In the genomic region with DNA sequence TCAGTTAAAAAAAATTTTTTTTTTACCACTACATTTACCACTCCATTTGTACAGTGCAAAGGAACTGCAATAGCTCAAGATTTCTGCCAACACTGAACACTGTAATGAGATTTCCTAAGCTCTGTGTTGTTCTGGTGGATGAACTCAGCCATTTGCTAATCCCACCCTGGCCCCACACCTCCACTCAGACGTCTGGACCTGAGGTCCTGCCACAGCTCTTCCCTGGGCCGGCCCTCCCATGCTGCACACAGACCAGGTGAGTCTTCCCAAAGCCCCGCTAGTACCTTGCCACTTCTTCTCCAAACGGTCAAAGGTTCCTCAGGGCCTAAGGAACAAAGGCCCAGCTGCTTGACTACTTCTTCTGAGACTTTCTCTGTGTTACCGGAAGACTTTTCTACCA, we compare ENCODE assay signal across 9 cellular contexts. TPM values are rescaled to one million over a fixed set of nuclear protein-coding genes. Genes with fewer than 3 reads are reported as not detected.
DNase-seq lines count a peak whose midpoint lies in the region; ATAC-seq, FAIRE-seq and TF ChIP-seq lines count a peak whose summit lies in the region.
"Had no signal": no experiment of that assay in that cellular context is flagged by ENCODE, and none has a peak within 500 bp of the region (broad histone marks: within the 10 kb centered on the region; RNA-seq: fewer than 3 reads in every experiment).

No MANE protein-coding gene starts in this region.

- WGBS in esophagus muscularis mucosa = 65% methylated on average over 5 of the region's 5 CpGs

- H3K27ac ChIP-seq in AG04450 (ENCODE audit: low read depth, low read length) = peak overlapping the region; percentile 91
- peak overlapping the region; percentile 47; the same call in 1 of the 2 replicates for H3K27ac ChIP-seq in SK-N-MC
- H3K27ac ChIP-seq in esophagus muscularis mucosa (replicated peaks in 1 of 4) = peak overlapping the region; percentile 91 to 95 (median 93)
- H3K27ac ChIP-seq in MM.1S (ENCODE audit: low read length) = no peak overlapping the region

- H3K27me3 ChIP-seq in AG04450 (ENCODE audit: control insufficient read depth, insufficient read depth, low read length) (no peaks in the 10 kb centered on the region), esophagus muscularis mucosa (no peaks in the 10 kb centered on the region), MM.1S (replicated peaks; ENCODE audit: insufficient read depth, low read length) (no peaks in the 10 kb centered on the region)

- no peak for TF ChIP-seq EP300 in esophagus muscularis mucosa (IDR thresholded peaks at IDR 0.05)

- H3K4me3 ChIP-seq in AG04450 (ENCODE audit: low read depth, low read length) = no peak overlapping the region
- H3K4me3 ChIP-seq in SK-N-MC = peak overlapping the region; percentile 36
- peak overlapping the region in 2 of 4 donors; percentile 26 to 32 for H3K4me3 ChIP-seq in esophagus muscularis mucosa
- H3K4me3 ChIP-seq in MM.1S (ENCODE audit: low read length) = no peak overlapping the region

- FAIRE-seq in HTR-8/SVneo (lab: Jason Lieb, UNC) (no peak), urothelium cell line (lab: Jason Lieb, UNC) (no peak)

- TF ChIP-seq CTCF in AG04450 (IDR thresholded peaks at IDR 0.05; ENCODE audit: low read depth, low read length) (no peak), esophagus muscularis mucosa (IDR thresholded peaks at IDR 0.05) (no peak), omental fat pad (IDR thresholded peaks at IDR 0.05) (no peak), MM.1S (IDR thresholded peaks at IDR 0.05; ENCODE audit: low read length) (no peak)

- H3K9ac ChIP-seq in SK-N-MC (ENCODE audit: insufficient read length) (no peak overlapping the region), MM.1S (ENCODE audit: low read length) (no peak overlapping the region)

- CTCF ChIA-PET in AG04450 (lab: Charles Lee) = interaction anchor here (1.1 to 1.6 kb wide), 2 partner anchors 399 to 475 kb away, joined by 4 to 5 read pairs; no protein-coding TSS in a partner anchor

- H3K79me2 ChIP-seq in MM.1S (ENCODE audit: low read length) = no peaks in the 10 kb centered on the region

- no peak overlapping the region for H3K4me2 ChIP-seq in MM.1S (ENCODE audit: low read depth, low read length)

- no peaks in the 10 kb centered on the region for H3K9me2 ChIP-seq in MM.1S (replicated peaks; ENCODE audit: insufficient read depth, low read length)

- POLR2A ChIA-PET in AG04450 (lab: Yijun Ruan, JAX) = interaction anchor here (0.7 kb wide), 1 partner anchor 172 kb away, joined by 3 read pairs; no protein-coding TSS in a partner anchor

- no peak overlapping the region for H2AFZ ChIP-seq in MM.1S (ENCODE audit: low read length)

- DNase-seq in AG04450 (ENCODE audit: low read depth, low spot score) (no peak), SK-N-MC (ENCODE audit: low read depth, low spot score) (no peak), esophagus muscularis mucosa (ENCODE audit: extremely low spot score) (no peak), omental fat pad (ENCODE audit: low spot score) (no peak), HTR-8/SVneo (ENCODE audit: insufficient read length, low spot score) (no peak), MM.1S (no peak), urothelium cell line (ENCODE audit: low spot score) (no peak)

- no peaks in the 10 kb centered on the region for H3K9me3 ChIP-seq in AG04450 (ENCODE audit: control insufficient read depth, insufficient read depth, low read length)
- no peaks in the 10 kb centered on the region for H3K9me3 ChIP-seq in SK-N-MC (ENCODE audit: low read depth, low read length)
- H3K9me3 ChIP-seq in esophagus muscularis mucosa = no peaks in the 10 kb centered on the region
- no peaks in the 10 kb centered on the region for H3K9me3 ChIP-seq in MM.1S (replicated peaks; ENCODE audit: insufficient read depth, low read length)
- H3K9me3 ChIP-seq: Caco-2 had no signal

- intact Hi-C loops in esophagus muscularis mucosa (cut with DNase I) = loop anchor here (5.0 kb wide), 2 partner anchors 33 to 48 kb away; no protein-coding TSS in a partner anchor

- H3K36me3 ChIP-seq in SK-N-MC (ENCODE audit: insufficient read depth, low read length) = no peaks in the 10 kb centered on the region
- no peaks in the 10 kb centered on the region for H3K36me3 ChIP-seq in esophagus muscularis mucosa
- no peaks in the 10 kb centered on the region for H3K36me3 ChIP-seq in MM.1S (replicated peaks; ENCODE audit: insufficient read depth, low read length)

- H3K4me1 ChIP-seq in esophagus muscularis mucosa (peaks cover 92 to 99% (median 98%) of the 10 kb centered on the region in 4 donors), MM.1S (ENCODE audit: low read length) (no peaks in the 10 kb centered on the region)

- H4K20me1 ChIP-seq in MM.1S (ENCODE audit: insufficient read depth, low read length) = no peaks in the 10 kb centered on the region

- ATAC-seq in omental fat pad (ENCODE audit: low FRiP score) (peak; percentile 7), HG02610 (IDR thresholded peaks at IDR 0.05; ENCODE audit: unreplicated experiment) (no peak)

- no peaks in the 10 kb centered on the region for H3F3A ChIP-seq in MM.1S (ENCODE audit: insufficient read depth, low read length)

- no peak for TF ChIP-seq POLR2A in esophagus muscularis mucosa (IDR thresholded peaks at IDR 0.05; ENCODE audit: low read depth)

RNA-seq across cellular contexts. Expression of a gene that starts 56.4 kb away (rescaled TPM):
- 1.5 and 2.4 TPM in 2 replicates for polyA plus RNA-seq in AG04450 (2011; rRNA removed)
- polyA minus RNA-seq in AG04450 (2011; rRNA and poly(A)+ RNA removed) = 1.7 and 2.0 TPM in 2 replicates
- total RNA-seq in esophagus muscularis mucosa (10 to 100 TPM in 2 of 4 donors, 1 to 10 TPM in 2; 6.8 to 17.5 (median 10.7) TPM), omental fat pad (1 to 10 TPM in 3 of 4 donors, under 1 TPM in 1; 0.84 to 4.1 (median 2.7) TPM)
